1 cellular context compared by ENCODE assay signal in the genomic region with DNA sequence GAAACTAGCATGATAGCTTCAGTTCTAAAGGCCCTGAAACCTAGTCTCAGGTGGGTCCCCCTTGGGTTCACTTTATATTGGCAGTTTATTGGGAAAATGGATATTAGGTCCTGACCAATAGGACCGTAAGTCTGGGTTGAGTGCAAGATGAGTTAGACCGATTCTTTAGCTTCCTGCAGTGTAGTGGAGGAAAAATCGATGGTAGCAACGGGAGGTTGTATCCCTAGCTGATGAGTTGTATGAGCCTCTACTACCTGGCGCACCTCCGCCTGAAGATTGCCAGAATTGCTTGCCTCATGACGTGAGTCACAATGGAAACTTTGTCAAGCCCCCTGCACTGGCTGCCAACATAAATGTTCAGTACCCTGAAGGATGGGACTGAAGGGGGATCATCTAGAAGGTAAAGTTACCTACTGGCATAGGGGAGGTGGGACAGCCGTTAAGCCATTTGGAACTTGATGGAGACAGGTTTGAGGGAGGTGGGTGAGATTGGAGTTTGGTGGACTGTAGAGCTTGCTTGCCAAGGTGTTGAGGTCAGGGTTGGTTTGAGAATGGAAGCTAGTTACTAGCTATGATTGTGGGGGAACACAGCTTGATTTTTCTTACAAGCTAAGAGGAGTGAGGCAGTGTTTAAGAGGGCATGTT.
TF ChIP-seq lines count a peak whose summit lies in the region.

No MANE protein-coding gene starts in this region.

TF ChIP-seq in WTC11, 78 proteins besides CTCF, POLR2A, EP300 and RAD21 (continued from another document and continues in another):
- TF ChIP-seq, protein P1, sequence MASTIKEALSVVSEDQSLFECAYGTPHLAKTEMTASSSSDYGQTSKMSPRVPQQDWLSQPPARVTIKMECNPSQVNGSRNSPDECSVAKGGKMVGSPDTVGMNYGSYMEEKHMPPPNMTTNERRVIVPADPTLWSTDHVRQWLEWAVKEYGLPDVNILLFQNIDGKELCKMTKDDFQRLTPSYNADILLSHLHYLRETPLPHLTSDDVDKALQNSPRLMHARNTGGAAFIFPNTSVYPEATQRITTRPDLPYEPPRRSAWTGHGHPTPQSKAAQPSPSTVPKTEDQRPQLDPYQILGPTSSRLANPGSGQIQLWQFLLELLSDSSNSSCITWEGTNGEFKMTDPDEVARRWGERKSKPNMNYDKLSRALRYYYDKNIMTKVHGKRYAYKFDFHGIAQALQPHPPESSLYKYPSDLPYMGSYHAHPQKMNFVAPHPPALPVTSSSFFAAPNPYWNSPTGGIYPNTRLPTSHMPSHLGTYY (CRISPR knock-in tag; IDR thresholded peaks at IDR 0.05) = peak; percentile 98
- TF ChIP-seq, protein P2, sequence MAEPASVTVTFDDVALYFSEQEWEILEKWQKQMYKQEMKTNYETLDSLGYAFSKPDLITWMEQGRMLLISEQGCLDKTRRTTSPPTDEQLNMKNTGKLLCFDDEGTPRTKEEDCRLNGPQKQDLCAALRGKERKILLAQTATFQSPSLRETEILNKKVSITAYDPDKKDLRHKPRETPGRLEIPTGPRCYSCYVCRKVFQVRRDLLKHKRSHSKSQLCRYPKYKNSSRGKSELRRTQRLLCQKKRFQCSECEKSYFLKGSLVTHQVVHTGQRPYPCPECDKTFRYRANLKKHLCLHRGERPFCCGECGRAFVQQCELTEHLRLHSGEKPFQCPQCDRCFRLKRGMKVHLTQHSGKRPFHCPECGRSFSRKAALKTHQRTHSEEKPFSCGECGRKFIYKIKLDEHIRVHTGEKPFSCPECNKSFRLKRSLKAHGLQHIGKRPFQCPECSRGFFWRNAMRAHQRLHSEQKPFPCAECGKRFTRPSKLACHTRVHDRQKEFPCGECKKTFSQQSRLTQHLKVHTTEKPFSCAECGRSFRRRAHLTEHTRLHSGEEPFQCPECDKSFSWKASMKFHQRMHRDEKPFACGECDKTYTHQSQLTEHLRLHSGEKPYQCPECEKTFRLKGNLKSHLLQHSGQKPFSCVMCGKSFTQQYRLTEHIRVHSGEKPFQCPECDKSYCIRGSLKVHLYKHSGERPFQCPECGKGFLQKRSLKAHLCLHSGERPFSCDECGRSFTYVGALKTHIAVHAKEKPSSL (CRISPR knock-in tag; conservative IDR thresholded peaks at IDR 0.05) = peak; percentile 94
- TF ChIP-seq ESRRA (CRISPR knock-in tag; IDR thresholded peaks at IDR 0.05; ENCODE audit: borderline replicate concordance) (no peak), ZNF219 (CRISPR knock-in tag; IDR thresholded peaks at IDR 0.05; ENCODE audit: borderline replicate concordance) (no peak; the same call in 1 of the 2 replicates), FOXJ3 (CRISPR knock-in tag; IDR thresholded peaks at IDR 0.05; ENCODE audit: borderline replicate concordance) (no peak), CREM (CRISPR knock-in tag; IDR thresholded peaks at IDR 0.05) (0 out of 2 replicates have a peak, but pooled peaks have one; percentile 5), ELF4 (CRISPR knock-in tag; IDR thresholded peaks at IDR 0.05; ENCODE audit: low read depth) (no peak), ZNF416 (CRISPR knock-in tag; IDR thresholded peaks at IDR 0.05) (peak; percentile 98), TEAD4 (CRISPR knock-in tag; IDR thresholded peaks at IDR 0.05) (no peak), ZNF671 (CRISPR knock-in tag; IDR thresholded peaks at IDR 0.05) (peak; percentile 99), ZNF423 (CRISPR knock-in tag; IDR thresholded peaks at IDR 0.05) (peak; percentile 45; the same call in 1 of the 2 replicates), ZNF138 (CRISPR knock-in tag; conservative IDR thresholded peaks at IDR 0.05) (no peak), NFATC4 (CRISPR knock-in tag; IDR thresholded peaks at IDR 0.05) (peak; percentile 97), SMAD3 (CRISPR knock-in tag; IDR thresholded peaks at IDR 0.05; ENCODE audit: borderline replicate concordance) (peak; percentile 49; the same call in 1 of the 2 replicates), NR2C2 (CRISPR knock-in tag; IDR thresholded peaks at IDR 0.05) (0 out of 2 replicates have a peak, but pooled peaks have one; percentile 49), MXD4 (CRISPR knock-in tag; IDR thresholded peaks at IDR 0.05; ENCODE audit: borderline replicate concordance) (no peak), ETV6 (CRISPR knock-in tag; IDR thresholded peaks at IDR 0.05) (peak; percentile 34; the same call in 1 of the 2 replicates), JAZF1 (CRISPR knock-in tag; IDR thresholded peaks at IDR 0.05) (no peak; the same call in 1 of the 2 replicates), MYBL2 (CRISPR knock-in tag; IDR thresholded peaks at IDR 0.05) (0 out of 2 replicates have a peak, but pooled peaks have one; percentile 69)
- TF ChIP-seq, protein P3, sequence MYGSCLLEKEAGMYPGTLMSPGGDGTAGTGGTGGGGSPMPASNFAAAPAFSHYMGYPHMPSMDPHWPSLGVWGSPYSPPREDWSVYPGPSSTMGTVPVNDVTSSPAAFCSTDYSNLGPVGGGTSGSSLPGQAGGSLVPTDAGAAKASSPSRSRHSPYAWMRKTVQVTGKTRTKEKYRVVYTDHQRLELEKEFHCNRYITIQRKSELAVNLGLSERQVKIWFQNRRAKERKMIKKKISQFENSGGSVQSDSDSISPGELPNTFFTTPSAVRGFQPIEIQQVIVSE (CRISPR knock-in tag; IDR thresholded peaks at IDR 0.05; ENCODE audit: borderline replicate concordance) = no peak
- TF ChIP-seq, protein P4, sequence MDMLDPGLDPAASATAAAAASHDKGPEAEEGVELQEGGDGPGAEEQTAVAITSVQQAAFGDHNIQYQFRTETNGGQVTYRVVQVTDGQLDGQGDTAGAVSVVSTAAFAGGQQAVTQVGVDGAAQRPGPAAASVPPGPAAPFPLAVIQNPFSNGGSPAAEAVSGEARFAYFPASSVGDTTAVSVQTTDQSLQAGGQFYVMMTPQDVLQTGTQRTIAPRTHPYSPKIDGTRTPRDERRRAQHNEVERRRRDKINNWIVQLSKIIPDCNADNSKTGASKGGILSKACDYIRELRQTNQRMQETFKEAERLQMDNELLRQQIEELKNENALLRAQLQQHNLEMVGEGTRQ (CRISPR knock-in tag; IDR thresholded peaks at IDR 0.05) = no peak
- TF ChIP-seq, protein P5, sequence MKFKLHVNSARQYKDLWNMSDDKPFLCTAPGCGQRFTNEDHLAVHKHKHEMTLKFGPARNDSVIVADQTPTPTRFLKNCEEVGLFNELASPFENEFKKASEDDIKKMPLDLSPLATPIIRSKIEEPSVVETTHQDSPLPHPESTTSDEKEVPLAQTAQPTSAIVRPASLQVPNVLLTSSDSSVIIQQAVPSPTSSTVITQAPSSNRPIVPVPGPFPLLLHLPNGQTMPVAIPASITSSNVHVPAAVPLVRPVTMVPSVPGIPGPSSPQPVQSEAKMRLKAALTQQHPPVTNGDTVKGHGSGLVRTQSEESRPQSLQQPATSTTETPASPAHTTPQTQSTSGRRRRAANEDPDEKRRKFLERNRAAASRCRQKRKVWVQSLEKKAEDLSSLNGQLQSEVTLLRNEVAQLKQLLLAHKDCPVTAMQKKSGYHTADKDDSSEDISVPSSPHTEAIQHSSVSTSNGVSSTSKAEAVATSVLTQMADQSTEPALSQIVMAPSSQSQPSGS (CRISPR knock-in tag; IDR thresholded peaks at IDR 0.05; ENCODE audit: borderline replicate concordance, low read depth) = 0 out of 2 replicates have a peak, but pooled peaks have one; percentile 18
- TF ChIP-seq, protein P6, sequence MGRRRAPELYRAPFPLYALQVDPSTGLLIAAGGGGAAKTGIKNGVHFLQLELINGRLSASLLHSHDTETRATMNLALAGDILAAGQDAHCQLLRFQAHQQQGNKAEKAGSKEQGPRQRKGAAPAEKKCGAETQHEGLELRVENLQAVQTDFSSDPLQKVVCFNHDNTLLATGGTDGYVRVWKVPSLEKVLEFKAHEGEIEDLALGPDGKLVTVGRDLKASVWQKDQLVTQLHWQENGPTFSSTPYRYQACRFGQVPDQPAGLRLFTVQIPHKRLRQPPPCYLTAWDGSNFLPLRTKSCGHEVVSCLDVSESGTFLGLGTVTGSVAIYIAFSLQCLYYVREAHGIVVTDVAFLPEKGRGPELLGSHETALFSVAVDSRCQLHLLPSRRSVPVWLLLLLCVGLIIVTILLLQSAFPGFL (CRISPR knock-in tag; IDR thresholded peaks at IDR 0.05; ENCODE audit: borderline replicate concordance) = no peak; the same call in 1 of the 2 replicates
- TF ChIP-seq, protein P7, sequence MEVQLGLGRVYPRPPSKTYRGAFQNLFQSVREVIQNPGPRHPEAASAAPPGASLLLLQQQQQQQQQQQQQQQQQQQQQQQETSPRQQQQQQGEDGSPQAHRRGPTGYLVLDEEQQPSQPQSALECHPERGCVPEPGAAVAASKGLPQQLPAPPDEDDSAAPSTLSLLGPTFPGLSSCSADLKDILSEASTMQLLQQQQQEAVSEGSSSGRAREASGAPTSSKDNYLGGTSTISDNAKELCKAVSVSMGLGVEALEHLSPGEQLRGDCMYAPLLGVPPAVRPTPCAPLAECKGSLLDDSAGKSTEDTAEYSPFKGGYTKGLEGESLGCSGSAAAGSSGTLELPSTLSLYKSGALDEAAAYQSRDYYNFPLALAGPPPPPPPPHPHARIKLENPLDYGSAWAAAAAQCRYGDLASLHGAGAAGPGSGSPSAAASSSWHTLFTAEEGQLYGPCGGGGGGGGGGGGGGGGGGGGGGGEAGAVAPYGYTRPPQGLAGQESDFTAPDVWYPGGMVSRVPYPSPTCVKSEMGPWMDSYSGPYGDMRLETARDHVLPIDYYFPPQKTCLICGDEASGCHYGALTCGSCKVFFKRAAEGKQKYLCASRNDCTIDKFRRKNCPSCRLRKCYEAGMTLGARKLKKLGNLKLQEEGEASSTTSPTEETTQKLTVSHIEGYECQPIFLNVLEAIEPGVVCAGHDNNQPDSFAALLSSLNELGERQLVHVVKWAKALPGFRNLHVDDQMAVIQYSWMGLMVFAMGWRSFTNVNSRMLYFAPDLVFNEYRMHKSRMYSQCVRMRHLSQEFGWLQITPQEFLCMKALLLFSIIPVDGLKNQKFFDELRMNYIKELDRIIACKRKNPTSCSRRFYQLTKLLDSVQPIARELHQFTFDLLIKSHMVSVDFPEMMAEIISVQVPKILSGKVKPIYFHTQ (CRISPR knock-in tag; IDR thresholded peaks at IDR 0.05) = peak; percentile 97
- TF ChIP-seq, protein P8, sequence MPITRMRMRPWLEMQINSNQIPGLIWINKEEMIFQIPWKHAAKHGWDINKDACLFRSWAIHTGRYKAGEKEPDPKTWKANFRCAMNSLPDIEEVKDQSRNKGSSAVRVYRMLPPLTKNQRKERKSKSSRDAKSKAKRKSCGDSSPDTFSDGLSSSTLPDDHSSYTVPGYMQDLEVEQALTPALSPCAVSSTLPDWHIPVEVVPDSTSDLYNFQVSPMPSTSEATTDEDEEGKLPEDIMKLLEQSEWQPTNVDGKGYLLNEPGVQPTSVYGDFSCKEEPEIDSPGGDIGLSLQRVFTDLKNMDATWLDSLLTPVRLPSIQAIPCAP (CRISPR knock-in tag; IDR thresholded peaks at IDR 0.05) = no peak
- TF ChIP-seq, protein P9, sequence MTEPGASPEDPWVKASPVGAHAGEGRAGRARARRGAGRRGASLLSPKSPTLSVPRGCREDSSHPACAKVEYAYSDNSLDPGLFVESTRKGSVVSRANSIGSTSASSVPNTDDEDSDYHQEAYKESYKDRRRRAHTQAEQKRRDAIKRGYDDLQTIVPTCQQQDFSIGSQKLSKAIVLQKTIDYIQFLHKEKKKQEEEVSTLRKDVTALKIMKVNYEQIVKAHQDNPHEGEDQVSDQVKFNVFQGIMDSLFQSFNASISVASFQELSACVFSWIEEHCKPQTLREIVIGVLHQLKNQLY (CRISPR knock-in tag; IDR thresholded peaks at IDR 0.05) = no peak
- TF ChIP-seq, protein P10, sequence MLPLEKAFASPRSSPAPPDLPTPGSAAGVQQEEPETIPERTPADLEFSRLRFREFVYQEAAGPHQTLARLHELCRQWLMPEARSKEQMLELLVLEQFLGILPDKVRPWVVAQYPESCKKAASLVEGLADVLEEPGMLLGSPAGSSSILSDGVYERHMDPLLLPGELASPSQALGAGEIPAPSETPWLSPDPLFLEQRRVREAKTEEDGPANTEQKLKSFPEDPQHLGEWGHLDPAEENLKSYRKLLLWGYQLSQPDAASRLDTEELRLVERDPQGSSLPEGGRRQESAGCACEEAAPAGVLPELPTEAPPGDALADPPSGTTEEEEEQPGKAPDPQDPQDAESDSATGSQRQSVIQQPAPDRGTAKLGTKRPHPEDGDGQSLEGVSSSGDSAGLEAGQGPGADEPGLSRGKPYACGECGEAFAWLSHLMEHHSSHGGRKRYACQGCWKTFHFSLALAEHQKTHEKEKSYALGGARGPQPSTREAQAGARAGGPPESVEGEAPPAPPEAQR (CRISPR knock-in tag; IDR thresholded peaks at IDR 0.05) = 0 out of 2 replicates have a peak, but pooled peaks have one; percentile 6
- TF ChIP-seq, protein P11, sequence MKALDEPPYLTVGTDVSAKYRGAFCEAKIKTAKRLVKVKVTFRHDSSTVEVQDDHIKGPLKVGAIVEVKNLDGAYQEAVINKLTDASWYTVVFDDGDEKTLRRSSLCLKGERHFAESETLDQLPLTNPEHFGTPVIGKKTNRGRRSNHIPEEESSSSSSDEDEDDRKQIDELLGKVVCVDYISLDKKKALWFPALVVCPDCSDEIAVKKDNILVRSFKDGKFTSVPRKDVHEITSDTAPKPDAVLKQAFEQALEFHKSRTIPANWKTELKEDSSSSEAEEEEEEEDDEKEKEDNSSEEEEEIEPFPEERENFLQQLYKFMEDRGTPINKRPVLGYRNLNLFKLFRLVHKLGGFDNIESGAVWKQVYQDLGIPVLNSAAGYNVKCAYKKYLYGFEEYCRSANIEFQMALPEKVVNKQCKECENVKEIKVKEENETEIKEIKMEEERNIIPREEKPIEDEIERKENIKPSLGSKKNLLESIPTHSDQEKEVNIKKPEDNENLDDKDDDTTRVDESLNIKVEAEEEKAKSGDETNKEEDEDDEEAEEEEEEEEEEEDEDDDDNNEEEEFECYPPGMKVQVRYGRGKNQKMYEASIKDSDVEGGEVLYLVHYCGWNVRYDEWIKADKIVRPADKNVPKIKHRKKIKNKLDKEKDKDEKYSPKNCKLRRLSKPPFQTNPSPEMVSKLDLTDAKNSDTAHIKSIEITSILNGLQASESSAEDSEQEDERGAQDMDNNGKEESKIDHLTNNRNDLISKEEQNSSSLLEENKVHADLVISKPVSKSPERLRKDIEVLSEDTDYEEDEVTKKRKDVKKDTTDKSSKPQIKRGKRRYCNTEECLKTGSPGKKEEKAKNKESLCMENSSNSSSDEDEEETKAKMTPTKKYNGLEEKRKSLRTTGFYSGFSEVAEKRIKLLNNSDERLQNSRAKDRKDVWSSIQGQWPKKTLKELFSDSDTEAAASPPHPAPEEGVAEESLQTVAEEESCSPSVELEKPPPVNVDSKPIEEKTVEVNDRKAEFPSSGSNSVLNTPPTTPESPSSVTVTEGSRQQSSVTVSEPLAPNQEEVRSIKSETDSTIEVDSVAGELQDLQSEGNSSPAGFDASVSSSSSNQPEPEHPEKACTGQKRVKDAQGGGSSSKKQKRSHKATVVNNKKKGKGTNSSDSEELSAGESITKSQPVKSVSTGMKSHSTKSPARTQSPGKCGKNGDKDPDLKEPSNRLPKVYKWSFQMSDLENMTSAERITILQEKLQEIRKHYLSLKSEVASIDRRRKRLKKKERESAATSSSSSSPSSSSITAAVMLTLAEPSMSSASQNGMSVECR (CRISPR knock-in tag; IDR thresholded peaks at IDR 0.05; ENCODE audit: borderline replicate concordance) = peak; percentile 54; the same call in 1 of the 2 replicates
- TF ChIP-seq, protein P12, sequence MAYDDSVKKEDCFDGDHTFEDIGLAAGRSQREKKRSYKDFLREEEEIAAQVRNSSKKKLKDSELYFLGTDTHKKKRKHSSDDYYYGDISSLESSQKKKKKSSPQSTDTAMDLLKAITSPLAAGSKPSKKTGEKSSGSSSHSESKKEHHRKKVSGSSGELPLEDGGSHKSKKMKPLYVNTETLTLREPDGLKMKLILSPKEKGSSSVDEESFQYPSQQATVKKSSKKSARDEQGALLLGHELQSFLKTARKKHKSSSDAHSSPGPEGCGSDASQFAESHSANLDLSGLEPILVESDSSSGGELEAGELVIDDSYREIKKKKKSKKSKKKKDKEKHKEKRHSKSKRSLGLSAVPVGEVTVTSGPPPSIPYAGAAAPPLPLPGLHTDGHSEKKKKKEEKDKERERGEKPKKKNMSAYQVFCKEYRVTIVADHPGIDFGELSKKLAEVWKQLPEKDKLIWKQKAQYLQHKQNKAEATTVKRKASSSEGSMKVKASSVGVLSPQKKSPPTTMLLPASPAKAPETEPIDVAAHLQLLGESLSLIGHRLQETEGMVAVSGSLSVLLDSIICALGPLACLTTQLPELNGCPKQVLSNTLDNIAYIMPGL (CRISPR knock-in tag; IDR thresholded peaks at IDR 0.05) = no peak
